In the genomic region with DNA sequence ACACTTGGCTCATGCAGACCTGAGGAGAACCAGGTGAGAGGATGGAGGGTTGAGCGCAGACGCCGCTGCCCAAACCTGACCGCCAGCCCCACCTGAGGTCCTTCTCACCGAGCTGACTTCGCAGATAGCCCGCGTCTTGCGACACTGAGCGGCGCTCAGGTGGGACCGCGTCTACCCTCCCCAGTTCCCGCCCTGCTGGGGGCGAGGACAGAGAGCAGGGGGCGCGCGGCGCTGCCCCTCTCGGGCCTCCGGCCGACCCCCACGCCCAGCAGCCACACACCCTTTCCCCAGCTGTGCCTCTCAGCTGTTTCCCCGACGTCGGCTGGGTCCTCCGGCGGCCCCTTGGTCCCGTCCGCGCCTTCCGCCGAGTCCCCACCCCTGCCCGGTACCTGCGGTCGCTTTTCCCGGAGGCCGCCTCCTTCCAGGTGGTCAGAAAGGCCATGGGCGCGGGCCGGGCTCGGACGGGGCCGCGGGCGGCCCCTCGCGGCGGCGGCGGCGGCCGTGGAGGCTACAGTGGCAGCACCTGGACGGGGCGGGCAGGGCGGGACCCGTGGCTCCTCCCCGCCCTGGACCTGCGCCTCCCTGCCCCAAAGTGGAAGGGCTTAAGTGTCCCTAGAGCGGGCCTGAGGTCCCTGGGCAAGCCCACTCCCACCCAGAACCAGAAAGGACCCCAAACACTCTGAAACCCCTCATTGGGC, we compare ENCODE assay signal across 9 cellular contexts. TPM values are rescaled to one million over a fixed set of nuclear protein-coding genes. Genes with fewer than 3 reads are reported as not detected.
DNase-seq lines count a peak whose midpoint lies in the region; ATAC-seq and TF ChIP-seq lines count a peak whose summit lies in the region.
"Had no signal": no experiment of that assay in that cellular context is flagged by ENCODE, and none has a peak within 500 bp of the region (broad histone marks: within the 10 kb centered on the region; RNA-seq: fewer than 3 reads in every experiment).

No MANE protein-coding gene starts in this region.

- ATAC-seq in activated CD8-positive, alpha-beta memory T cell treated with anti-CD3 and anti-CD28 coated beads, Interleukin-2, amount 10 ng/mL, durations not matched to agents 7 days and 5 days, result peak; percentile 46
- peak; percentile 47 for ATAC-seq in stimulated activated effector memory CD8-positive, alpha-beta T cell treated with anti-CD3 and anti-CD28 coated beads, Interleukin-12 subunit alpha, Interleukin-12 subunit beta, amount 100 ng/mL, for 72 hours
- ATAC-seq: T-cell had no signal

- H3K4me3 ChIP-seq in HUES48 (ENCODE audit: low read depth, low read length) (peak overlapping the region; percentile 66), iPS-11a (ENCODE audit: low read depth, low read length) (peak overlapping the region; percentile 37)

- no peaks in the 10 kb centered on the region for H3K9me3 Mint-ChIP-seq in activated CD8-positive, alpha-beta memory T cell treated with anti-CD3 and anti-CD28 coated beads, Interleukin-2, amount 10 ng/mL, durations not matched to agents 7 days and 5 days (ENCODE audit: low read depth)
- no peaks in the 10 kb centered on the region for H3K9me3 Mint-ChIP-seq in stimulated activated effector memory CD8-positive, alpha-beta T cell treated with anti-CD3 and anti-CD28 coated beads, Interleukin-12 subunit alpha, Interleukin-12 subunit beta, amount 100 ng/mL, for 72 hours
- H3K9me3 Mint-ChIP-seq: T-cell had no signal

- no peaks in the 10 kb centered on the region for H3K36me3 ChIP-seq in HUES48 (ENCODE audit: control insufficient read depth, insufficient read depth, low read length)

- peak overlapping the region; percentile 26; the same call in 1 of the 2 replicates for H3K9ac ChIP-seq in HUES48 (ENCODE audit: low read depth, low read length)

- peaks cover 43% of the 10 kb centered on the region for H3K27me3 Mint-ChIP-seq in activated CD8-positive, alpha-beta memory T cell treated with anti-CD3 and anti-CD28 coated beads, Interleukin-2, amount 10 ng/mL, durations not matched to agents 7 days and 5 days

- no peak for DNase-seq in activated CD8-positive, alpha-beta memory T cell treated with anti-CD3 and anti-CD28 coated beads, Interleukin-2, amount 10 ng/mL, durations not matched to agents 7 days and 5 days
- no peak for DNase-seq in stimulated activated effector memory CD8-positive, alpha-beta T cell treated with anti-CD3 and anti-CD28 coated beads, Interleukin-12 subunit alpha, Interleukin-12 subunit beta, amount 100 ng/mL, for 72 hours (ENCODE audit: low spot score in 2 of 2)
- no peak for DNase-seq in HEK293T (ENCODE audit: extremely low spot score)
- no peak for DNase-seq in NCI-H1436 (lab: John Stamatoyannopoulos, UW)
- DNase-seq in ecto neural progenitor cell (ENCODE audit: low spot score), result no peak
- DNase-seq: amniotic stem cell, T-cell had no signal

- H3K27me3 ChIP-seq in HUES48 (ENCODE audit: control insufficient read depth, insufficient read depth, low read length), result peaks cover 16% of the 10 kb centered on the region

- POLR2A ChIA-PET in HEK293T (lab: Yijun Ruan, JAX), result no interaction called here

- CTCF ChIA-PET in activated CD8-positive, alpha-beta memory T cell treated with anti-CD3 and anti-CD28 coated beads, Interleukin-2, amount 10 ng/mL, durations not matched to agents 7 days and 5 days (lab: Charles Lee), result no interaction called here
- CTCF ChIA-PET in HEK293T (lab: Yijun Ruan, JAX), result no interaction called here

- H3K9me3 ChIP-seq in HUES48 (ENCODE audit: control insufficient read depth, insufficient read depth, low read length), result no peaks in the 10 kb centered on the region

- H3K4me1 ChIP-seq in HUES48 (ENCODE audit: control insufficient read depth, insufficient read depth, low read length), result no peaks in the 10 kb centered on the region; the same call in 1 of the 2 replicates

- H3K27ac ChIP-seq in HUES48 (ENCODE audit: low read depth, low read length), result no peak overlapping the region

- H3K4me3 Mint-ChIP-seq in activated CD8-positive, alpha-beta memory T cell treated with anti-CD3 and anti-CD28 coated beads, Interleukin-2, amount 10 ng/mL, durations not matched to agents 7 days and 5 days, result no peak overlapping the region
- no peak overlapping the region for H3K4me3 Mint-ChIP-seq in stimulated activated effector memory CD8-positive, alpha-beta T cell treated with anti-CD3 and anti-CD28 coated beads, Interleukin-12 subunit alpha, Interleukin-12 subunit beta, amount 100 ng/mL, for 72 hours
- H3K4me3 Mint-ChIP-seq: T-cell had no signal

- H3K27ac Mint-ChIP-seq in activated CD8-positive, alpha-beta memory T cell treated with anti-CD3 and anti-CD28 coated beads, Interleukin-2, amount 10 ng/mL, durations not matched to agents 7 days and 5 days, result no peak overlapping the region
- no peak overlapping the region for H3K27ac Mint-ChIP-seq in stimulated activated effector memory CD8-positive, alpha-beta T cell treated with anti-CD3 and anti-CD28 coated beads, Interleukin-12 subunit alpha, Interleukin-12 subunit beta, amount 100 ng/mL, for 72 hours
- H3K27ac Mint-ChIP-seq: T-cell had no signal

- H3K4me1 Mint-ChIP-seq in activated CD8-positive, alpha-beta memory T cell treated with anti-CD3 and anti-CD28 coated beads, Interleukin-2, amount 10 ng/mL, durations not matched to agents 7 days and 5 days, result peaks cover 2% of the 10 kb centered on the region
- H3K4me1 Mint-ChIP-seq in stimulated activated effector memory CD8-positive, alpha-beta T cell treated with anti-CD3 and anti-CD28 coated beads, Interleukin-12 subunit alpha, Interleukin-12 subunit beta, amount 100 ng/mL, for 72 hours, result peaks cover 15% of the 10 kb centered on the region

- no peaks in the 10 kb centered on the region for H3K36me3 Mint-ChIP-seq in activated CD8-positive, alpha-beta memory T cell treated with anti-CD3 and anti-CD28 coated beads, Interleukin-2, amount 10 ng/mL, durations not matched to agents 7 days and 5 days
- no peaks in the 10 kb centered on the region for H3K36me3 Mint-ChIP-seq in stimulated activated effector memory CD8-positive, alpha-beta T cell treated with anti-CD3 and anti-CD28 coated beads, Interleukin-12 subunit alpha, Interleukin-12 subunit beta, amount 100 ng/mL, for 72 hours
- H3K36me3 Mint-ChIP-seq: T-cell had no signal

TF ChIP-seq in HEK293T, 16 proteins besides CTCF, POLR2A, EP300 and RAD21:
- TF ChIP-seq SP1 (IDR thresholded peaks at IDR 0.05), result no peak
- no peak for TF ChIP-seq LEF1 (IDR thresholded peaks at IDR 0.05; ENCODE audit: borderline replicate concordance)
- no peak for TF ChIP-seq BHLHE40 (IDR thresholded peaks at IDR 0.05; ENCODE audit: borderline replicate concordance)
- no peak for TF ChIP-seq CTBP1 (IDR thresholded peaks at IDR 0.05; ENCODE audit: borderline replicate concordance)
- TF ChIP-seq SUZ12 (IDR thresholded peaks at IDR 0.05), result no peak
- no peak for TF ChIP-seq NFRKB (IDR thresholded peaks at IDR 0.05)
- TF ChIP-seq ARNT (IDR thresholded peaks at IDR 0.05), result no peak
- no peak for TF ChIP-seq FOXK2 (IDR thresholded peaks at IDR 0.05)
- TF ChIP-seq FOXA1 (IDR thresholded peaks at IDR 0.05), result no peak
- no peak for TF ChIP-seq FOXM1 (IDR thresholded peaks at IDR 0.05; ENCODE audit: borderline replicate concordance)
- no peak for TF ChIP-seq ZNF384 (IDR thresholded peaks at IDR 0.05)
- TF ChIP-seq ELF4 (IDR thresholded peaks at IDR 0.05), result no peak
- TF ChIP-seq TARDBP (IDR thresholded peaks at IDR 0.05), result no peak

RNA-seq across cellular contexts. Expression of gene TTC39A, which starts 14.4 kb away (rescaled TPM):
- total RNA-seq in activated CD8-positive, alpha-beta memory T cell treated with anti-CD3 and anti-CD28 coated beads, Interleukin-2, amount 10 ng/mL, durations not matched to agents 7 days and 5 days, result under 1 TPM in 1 of 2 experiments, not detected in 1; 0.33 TPM
